Comparison of ENCODE assay signal across 9 cellular contexts in the genomic region with DNA sequence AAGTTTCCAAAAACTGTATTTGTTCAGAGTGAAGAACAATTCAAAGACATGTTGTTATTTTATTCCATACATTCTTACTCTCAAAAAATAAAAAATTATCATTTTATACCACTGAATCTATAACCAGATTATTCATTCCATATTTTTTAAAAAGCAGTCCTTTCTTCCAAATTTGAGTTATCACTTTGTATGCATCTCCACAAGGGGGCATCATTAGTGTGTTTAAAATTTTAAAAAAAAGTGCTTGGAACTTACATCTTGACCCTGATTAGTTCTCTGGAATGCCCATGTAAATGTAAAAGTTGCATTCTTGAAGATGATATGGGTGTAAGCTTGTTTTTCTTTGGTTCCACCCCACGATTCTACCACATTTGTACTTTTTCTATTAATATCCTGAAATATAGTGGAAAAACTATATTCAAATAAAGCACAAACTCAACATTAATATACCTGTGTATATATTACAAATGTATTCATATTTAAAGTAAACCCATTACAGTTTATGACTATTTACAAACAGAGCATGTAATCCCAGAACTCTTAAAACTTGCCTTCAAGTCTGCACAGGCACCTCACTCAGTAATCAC.
DNase-seq lines count a peak whose midpoint lies in the region; ATAC-seq, FAIRE-seq and TF ChIP-seq lines count a peak whose summit lies in the region.
"Had no signal": no experiment of that assay in that cellular context is flagged by ENCODE, and none has a peak within 500 bp of the region (broad histone marks: within the 10 kb centered on the region; RNA-seq: fewer than 3 reads in every experiment).

No MANE protein-coding gene starts in this region.

- no peak overlapping the region for H3K4me3 ChIP-seq in A673 (ENCODE audit: low read depth, low read length, poor library complexity, severe bottlenecking)
- H3K4me3 ChIP-seq in H7 (ENCODE audit: insufficient read depth, low read depth, low read length) = no peak overlapping the region
- H3K4me3 ChIP-seq: SJCRH30 had no signal

- H3K27me3 ChIP-seq in A673 (replicated peaks; ENCODE audit: insufficient read depth, low read depth, low read length, poor library complexity) = peaks cover 18% of the 10 kb centered on the region
- H3K27me3 ChIP-seq in H7 (ENCODE audit: control insufficient read depth, insufficient read depth, low read length) = no peaks in the 10 kb centered on the region
- H3K27me3 ChIP-seq: SJCRH30 had no signal

- no peak overlapping the region for H3K27ac ChIP-seq in A673 (ENCODE audit: low read depth, low read length, poor library complexity, severe bottlenecking)
- H3K27ac ChIP-seq in RWPE1 = no peak overlapping the region
- H3K27ac ChIP-seq: SJCRH30 had no signal

- ATAC-seq in GM21717 (IDR thresholded peaks at IDR 0.05; ENCODE audit: unreplicated experiment) = no peak

- POLR2A ChIA-PET in A673 (lab: Charles Lee; ENCODE audit: low non-redundant PET) = no interaction called here
- POLR2A ChIA-PET in RWPE1 (lab: Yijun Ruan, JAX; ENCODE audit: low non-redundant PET) = no interaction called here

- intact Hi-C loops in A673 (cut with micrococcal nuclease; ENCODE audit: unreplicated experiment) = loop anchor here (5.0 kb wide), 1 partner anchor 323 kb away; no protein-coding TSS in a partner anchor

- FAIRE-seq in frontal cortex (lab: Jason Lieb, UNC) (peak; percentile 90), GM12891 (lab: Jason Lieb, UNC) (no peak)

- TF ChIP-seq POLR2A in GM12891 (IDR thresholded peaks at IDR 0.05; ENCODE audit: low read depth, low read length) = no peak

- peak; percentile 63 for TF ChIP-seq CTCF in A673 (conservative IDR thresholded peaks at IDR 0.05; ENCODE audit: low read depth, low read length)
- TF ChIP-seq CTCF in GM10266 (IDR thresholded peaks at IDR 0.05; ENCODE audit: control insufficient read depth, insufficient read depth, low read depth, missing control alignments) = peak; percentile 41
- TF ChIP-seq CTCF in RWPE1 (conservative IDR thresholded peaks at IDR 0.05; ENCODE audit: low read depth) = peak; percentile 75
- no peak for TF ChIP-seq CTCF in GM20000 (IDR thresholded peaks at IDR 0.05; ENCODE audit: extremely low read depth, missing control alignments)

- BruUV-seq in A673 (replicated peaks; lab: Mats Ljungman, UMichigan) = no TSS peak

- no peaks in the 10 kb centered on the region for H3K9me3 ChIP-seq in A673 (ENCODE audit: low read depth, low read length, poor library complexity, severe bottlenecking)
- H3K9me3 ChIP-seq: SJCRH30 had no signal

- CTCF ChIA-PET in A673 (lab: Charles Lee) = no interaction called here
- CTCF ChIA-PET in RWPE1 (lab: Yijun Ruan, JAX) = interaction anchor here (0.7 to 1.4 kb wide), 3 partner anchors 155 to 433 kb away, joined by 3 to 6 read pairs (median 4); no protein-coding TSS in a partner anchor

- DNase-seq in A673 (ENCODE audit: low spot score) = peak; percentile 42
- no peak for DNase-seq in GM10266 (ENCODE audit: extremely low spot score)
- peak; percentile 8 for DNase-seq in RWPE1 (ENCODE audit: low spot score)
- DNase-seq in frontal cortex (ENCODE audit: low spot score in 2 of 2) = no peak
- no peak for DNase-seq in GM12891 (ENCODE audit: insufficient read length, low spot score)
- no peak for DNase-seq in H7
- DNase-seq in GM20000 (ENCODE audit: low spot score) = no peak

- no peaks in the 10 kb centered on the region for H3K4me1 ChIP-seq in A673 (ENCODE audit: insufficient read depth, low read length, poor library complexity, severe bottlenecking)
- H3K4me1 ChIP-seq: SJCRH30 had no signal

- H3K36me3 ChIP-seq in A673 (ENCODE audit: insufficient read depth, low read length, poor library complexity, severe bottlenecking) (no peaks in the 10 kb centered on the region), H7 (replicated peaks; ENCODE audit: control insufficient read depth, insufficient read depth, low read length) (no peaks in the 10 kb centered on the region; the same call in 1 of the 2 replicates)
- H3K36me3 ChIP-seq: SJCRH30 had no signal

TF ChIP-seq in GM12891, 5 proteins besides CTCF, POLR2A, EP300 and RAD21:
- TF ChIP-seq SPI1 (IDR thresholded peaks at IDR 0.05; ENCODE audit: low read depth, low read length) = no peak
- no peak for TF ChIP-seq POLR2AphosphoS5 (IDR thresholded peaks at IDR 0.05; ENCODE audit: low read depth, low read length)
- TF ChIP-seq TAF1 (IDR thresholded peaks at IDR 0.05; ENCODE audit: low read depth, low read length) = no peak
- no peak for TF ChIP-seq POU2F2 (IDR thresholded peaks at IDR 0.05; ENCODE audit: low read depth, low read length)
- TF ChIP-seq PAX5 (IDR thresholded peaks at IDR 0.05; ENCODE audit: insufficient read depth, low read length, severe bottlenecking) = no peak

Comparison
In these comparisons a context has a peak if more than half of its experiments do, and no peak if none do; other contexts are left out.
1. DNase-seq: peak in A673 (single experiment) and RWPE1 (single experiment); none in GM10266 (single experiment), frontal cortex (0 of 2), GM12891 (single experiment), H7 (single experiment) and GM20000 (single experiment).